In the genomic region with DNA sequence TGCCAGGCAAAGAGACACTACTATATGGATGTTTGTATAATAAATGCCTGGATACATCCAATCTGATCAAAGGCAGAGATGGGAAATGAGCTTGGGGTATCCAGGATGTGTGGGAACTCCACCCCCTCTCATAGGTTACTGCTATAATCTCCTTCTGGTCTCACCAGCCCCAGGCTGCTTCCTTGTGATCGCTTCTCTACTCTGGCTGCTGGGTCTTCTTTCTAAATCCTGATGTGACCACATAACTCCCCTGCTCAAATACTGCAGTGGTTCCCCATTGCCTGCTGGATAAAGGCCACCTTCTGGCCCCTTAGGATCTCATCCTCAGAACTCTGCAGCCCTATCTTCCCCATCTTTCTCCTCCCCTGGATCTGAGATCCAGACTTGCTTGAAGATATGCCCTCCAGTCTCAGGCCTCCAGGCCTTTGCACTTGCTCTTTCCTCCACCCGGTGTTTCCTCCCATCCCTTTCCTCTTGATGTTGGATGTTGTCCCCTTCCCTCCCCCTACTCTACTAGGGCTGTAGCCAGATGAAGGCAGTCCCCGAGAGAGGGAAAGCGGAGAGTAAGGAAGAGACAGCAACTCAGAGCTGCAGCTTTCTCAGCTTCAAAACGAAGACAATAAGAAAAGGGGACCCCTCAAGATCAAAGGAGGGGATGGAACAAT, we compare ENCODE assay signal across 13 cellular contexts. TPM values are rescaled to one million over a fixed set of nuclear protein-coding genes. Genes with fewer than 3 reads are reported as not detected.
A peak's percentile ranks its signal among the peaks of the same experiment; 100 is the strongest.
DNase-seq lines count a peak whose midpoint lies in the region; ATAC-seq, FAIRE-seq and TF ChIP-seq lines count a peak whose summit lies in the region.
"Had no signal": no experiment of that assay in that cellular context is flagged by ENCODE, and none has a peak within 500 bp of the region (broad histone marks: within the 10 kb centered on the region; RNA-seq: fewer than 3 reads in every experiment).

No MANE protein-coding gene starts in this region.

- no peak for FAIRE-seq in HTR-8/SVneo (lab: Jason Lieb, UNC)

- H3K36me3 Mint-ChIP-seq in activated CD4-positive, alpha-beta memory T cell treated with anti-CD3 and anti-CD28 coated beads for 36 hours, result no peaks in the 10 kb centered on the region
- H3K36me3 Mint-ChIP-seq in activated CD4-positive, alpha-beta memory T cell treated with anti-CD3 and anti-CD28 coated beads, Interleukin-2, amount 10 ng/mL, durations not matched to agents 7 days and 5 days (ENCODE audit: low read depth), result no peaks in the 10 kb centered on the region
- H3K36me3 Mint-ChIP-seq in effector memory CD8-positive, alpha-beta T cell (ENCODE audit: insufficient read depth), result peaks cover 4% of the 10 kb centered on the region

- H3K4me2 ChIP-seq in parathyroid adenoma (ENCODE audit: low read length), result no peak overlapping the region

- H3K36me3 ChIP-seq in parathyroid adenoma (ENCODE audit: control insufficient read depth, insufficient read depth, low read length), result no peaks in the 10 kb centered on the region

- H2AFZ ChIP-seq in parathyroid adenoma, result peak overlapping the region; percentile 72
- H2AFZ ChIP-seq: GM23248 had no signal

- peaks cover 51% of the 10 kb centered on the region for H3K27me3 Mint-ChIP-seq in activated CD4-positive, alpha-beta memory T cell treated with anti-CD3 and anti-CD28 coated beads for 36 hours
- H3K27me3 Mint-ChIP-seq in activated CD4-positive, alpha-beta memory T cell treated with anti-CD3 and anti-CD28 coated beads, Interleukin-2, amount 10 ng/mL, durations not matched to agents 7 days and 5 days, result peaks cover 38% of the 10 kb centered on the region
- H3K27me3 Mint-ChIP-seq in effector memory CD8-positive, alpha-beta T cell, result peaks cover 74 to 92% of the 10 kb centered on the region in 2 donors

- H3K9me3 ChIP-seq in parathyroid adenoma (ENCODE audit: control insufficient read depth, low read length), result no peaks in the 10 kb centered on the region

- intact Hi-C loops in activated CD4-positive, alpha-beta memory T cell treated with anti-CD3 and anti-CD28 coated beads for 36 hours (cut with micrococcal nuclease), result no loop called here

- no peaks in the 10 kb centered on the region for H3K9me3 Mint-ChIP-seq in activated CD4-positive, alpha-beta memory T cell treated with anti-CD3 and anti-CD28 coated beads for 36 hours
- H3K9me3 Mint-ChIP-seq in activated CD4-positive, alpha-beta memory T cell treated with anti-CD3 and anti-CD28 coated beads, Interleukin-2, amount 10 ng/mL, durations not matched to agents 7 days and 5 days, result no peaks in the 10 kb centered on the region
- H3K9me3 Mint-ChIP-seq in effector memory CD8-positive, alpha-beta T cell, result no peaks in the 10 kb centered on the region

- no peak overlapping the region for H3K4me3 ChIP-seq in parathyroid adenoma (ENCODE audit: low read depth, low read length)
- H3K4me3 ChIP-seq: GM23248 had no signal

- CTCF ChIA-PET in activated CD4-positive, alpha-beta memory T cell treated with anti-CD3 and anti-CD28 coated beads for 36 hours (lab: Charles Lee), result interaction anchor here (1.2 to 2.0 kb wide), 2 partner anchors 16 to 120 kb away, joined by 5 to 6 read pairs; partner anchors contain the start of gene PDRG1
- CTCF ChIA-PET in activated CD4-positive, alpha-beta memory T cell treated with anti-CD3 and anti-CD28 coated beads, Interleukin-2, amount 10 ng/mL, durations not matched to agents 7 days and 5 days (lab: Charles Lee), result interaction anchor here (0.7 to 3.9 kb wide), 2 partner anchors 15 kb away, joined by 3 to 21 read pairs; partner anchors contain the start of gene PDRG1

- H3K4me3 Mint-ChIP-seq in activated CD4-positive, alpha-beta memory T cell treated with anti-CD3 and anti-CD28 coated beads for 36 hours, result peak overlapping the region; percentile 2
- H3K4me3 Mint-ChIP-seq in activated CD4-positive, alpha-beta memory T cell treated with anti-CD3 and anti-CD28 coated beads, Interleukin-2, amount 10 ng/mL, durations not matched to agents 7 days and 5 days, result no peak overlapping the region
- peak overlapping the region; percentile 16 to 33 for H3K4me3 Mint-ChIP-seq in effector memory CD8-positive, alpha-beta T cell

- peaks cover 16% of the 10 kb centered on the region for H3K4me1 ChIP-seq in parathyroid adenoma

- peaks cover 4% of the 10 kb centered on the region for H3K27me3 ChIP-seq in parathyroid adenoma (ENCODE audit: control insufficient read depth, insufficient read depth, low read length)

- no peak for ATAC-seq in effector memory CD8-positive, alpha-beta T cell (replicated peaks)

- H3K9ac ChIP-seq in parathyroid adenoma, result no peak overlapping the region
- H3K9ac ChIP-seq: GM23248 had no signal

- H3K4me1 Mint-ChIP-seq in activated CD4-positive, alpha-beta memory T cell treated with anti-CD3 and anti-CD28 coated beads for 36 hours (ENCODE audit: low read depth), result peaks cover 5% of the 10 kb centered on the region
- peaks cover 8% of the 10 kb centered on the region for H3K4me1 Mint-ChIP-seq in activated CD4-positive, alpha-beta memory T cell treated with anti-CD3 and anti-CD28 coated beads, Interleukin-2, amount 10 ng/mL, durations not matched to agents 7 days and 5 days
- peaks cover 2 to 4% of the 10 kb centered on the region in 2 donors for H3K4me1 Mint-ChIP-seq in effector memory CD8-positive, alpha-beta T cell (ENCODE audit: low read depth in 2 of 2)

- POLR2A ChIA-PET in activated CD4-positive, alpha-beta memory T cell treated with anti-CD3 and anti-CD28 coated beads for 36 hours (lab: Charles Lee), result interaction anchor here (0.6 kb wide), 1 partner anchor 14 kb away, joined by 5 read pairs; no protein-coding TSS in a partner anchor
- POLR2A ChIA-PET in activated CD4-positive, alpha-beta memory T cell treated with anti-CD3 and anti-CD28 coated beads, Interleukin-2, amount 10 ng/mL, durations not matched to agents 7 days and 5 days (lab: Charles Lee), result interaction anchor here (1.5 kb wide), 1 partner anchor 16 kb away, joined by 5 read pairs; no protein-coding TSS in a partner anchor

- no peak for DNase-seq in activated CD4-positive, alpha-beta memory T cell treated with anti-CD3 and anti-CD28 coated beads for 36 hours
- no peak for DNase-seq in activated CD4-positive, alpha-beta memory T cell treated with anti-CD3 and anti-CD28 coated beads, Interleukin-2, amount 10 ng/mL, durations not matched to agents 7 days and 5 days
- peak; percentile 52 for DNase-seq in NCI-H2227 treated with DMSO at 0.1 percent for 48 hours (lab: John Stamatoyannopoulos, UW)
- DNase-seq in effector memory CD8-positive, alpha-beta T cell, result no peak
- no peak for DNase-seq in OCI-M2 (lab: John Stamatoyannopoulos, UW; ENCODE audit: unreplicated experiment)
- DNase-seq in HTR-8/SVneo (ENCODE audit: insufficient read length, low spot score), result no peak
- no peak for DNase-seq in midbrain (lab: John Stamatoyannopoulos, UW)
- DNase-seq: GM23248 had no signal

- peak overlapping the region; percentile 64 for H3K27ac ChIP-seq in parathyroid adenoma
- H3K27ac ChIP-seq: GM23248 had no signal

- no peak overlapping the region for H3K27ac Mint-ChIP-seq in activated CD4-positive, alpha-beta memory T cell treated with anti-CD3 and anti-CD28 coated beads for 36 hours
- no peak overlapping the region for H3K27ac Mint-ChIP-seq in activated CD4-positive, alpha-beta memory T cell treated with anti-CD3 and anti-CD28 coated beads, Interleukin-2, amount 10 ng/mL, durations not matched to agents 7 days and 5 days
- no peak overlapping the region for H3K27ac Mint-ChIP-seq in effector memory CD8-positive, alpha-beta T cell

- TF ChIP-seq CTCF in parathyroid adenoma (IDR thresholded peaks at IDR 0.05), result no peak

- H3K79me2 ChIP-seq in parathyroid adenoma, result peaks cover 3% of the 10 kb centered on the region

RNA-seq across cellular contexts. Expression of gene XKR7, which starts 0.8 kb away (rescaled TPM):
- not detected for total RNA-seq in activated CD4-positive, alpha-beta memory T cell treated with anti-CD3 and anti-CD28 coated beads for 36 hours
- total RNA-seq in activated CD4-positive, alpha-beta memory T cell treated with anti-CD3 and anti-CD28 coated beads, Interleukin-2, amount 10 ng/mL, durations not matched to agents 7 days and 5 days, result not detected
- total RNA-seq: dermis microvascular lymphatic vessel endothelial cell, GM23248, LHCN-M2, mucosa of gallbladder, skeletal muscle tissue had no signal

RNA-seq across cellular contexts. Expression of gene PDRG1, which starts 15.3 kb away (rescaled TPM):
- 10 to 100 TPM; 12.1 to 13.2 TPM for total RNA-seq in activated CD4-positive, alpha-beta memory T cell treated with anti-CD3 and anti-CD28 coated beads for 36 hours
- 10 to 100 TPM; 10.8 TPM for total RNA-seq in activated CD4-positive, alpha-beta memory T cell treated with anti-CD3 and anti-CD28 coated beads, Interleukin-2, amount 10 ng/mL, durations not matched to agents 7 days and 5 days

RNA-seq across cellular contexts. Expression of gene CCM2L, which starts 43.1 kb away (rescaled TPM):
- not detected for total RNA-seq in activated CD4-positive, alpha-beta memory T cell treated with anti-CD3 and anti-CD28 coated beads for 36 hours
- not detected for total RNA-seq in activated CD4-positive, alpha-beta memory T cell treated with anti-CD3 and anti-CD28 coated beads, Interleukin-2, amount 10 ng/mL, durations not matched to agents 7 days and 5 days
- total RNA-seq: GM23248, LHCN-M2 had no signal
